1 cellular context compared by ENCODE assay signal in genomic region chr6:168301648-168302398, GRCh38.
TF ChIP-seq lines count a peak whose summit lies in the region.

No MANE protein-coding gene starts in this region.

TF ChIP-seq in HepG2, 621 proteins besides CTCF, POLR2A, EP300 and RAD21 (continued from another document and continues in another):
- TF ChIP-seq ZBTB26 (CRISPR knock-in tag; IDR thresholded peaks at IDR 0.05; ENCODE audit: borderline replicate concordance) (no peak; the same call in 1 of the 2 replicates), TBX2 (CRISPR knock-in tag; IDR thresholded peaks at IDR 0.05; ENCODE audit: borderline replicate concordance) (peak; percentile 97), CSRNP1 (CRISPR knock-in tag; IDR thresholded peaks at IDR 0.05) (no peak), JUNB (CRISPR knock-in tag; IDR thresholded peaks at IDR 0.05; ENCODE audit: borderline replicate concordance) (peak; percentile 74; the same call in 1 of the 2 replicates), ZNF570 (CRISPR knock-in tag; IDR thresholded peaks at IDR 0.05; ENCODE audit: borderline replicate concordance) (no peak), SALL2 (CRISPR knock-in tag; IDR thresholded peaks at IDR 0.05) (peak; percentile 87), ZSCAN31 (CRISPR knock-in tag; IDR thresholded peaks at IDR 0.05; ENCODE audit: low read depth) (peak; percentile 63; the same call in 1 of the 2 replicates), MYNN (CRISPR knock-in tag; IDR thresholded peaks at IDR 0.05; ENCODE audit: low read depth) (peak; percentile 36; the same call in 1 of the 2 replicates), CCAR2 (optimal IDR thresholded peaks at IDR 0.05; ENCODE audit: low read depth, low read length) (no peak), CC2D1A (CRISPR knock-in tag; IDR thresholded peaks at IDR 0.05) (no peak), PLRG1 (conservative IDR thresholded peaks at IDR 0.05) (no peak), ZNF746 (CRISPR knock-in tag; IDR thresholded peaks at IDR 0.05) (no peak), SMARCC2 (IDR thresholded peaks at IDR 0.05) (no peak), SMAD1 (CRISPR knock-in tag; IDR thresholded peaks at IDR 0.05; ENCODE audit: borderline replicate concordance, low read depth) (no peak), NONO (IDR thresholded peaks at IDR 0.05) (no peak), NONO (CRISPR knock-in tag; conservative IDR thresholded peaks at IDR 0.05) (peak; percentile 90), GZF1 (CRISPR knock-in tag; IDR thresholded peaks at IDR 0.05) (no peak), ARNT (IDR thresholded peaks at IDR 0.05) (no peak), KLF16 (CRISPR knock-in tag; IDR thresholded peaks at IDR 0.05) (peak in 1 of 2 experiments; percentile 93; a peak in 2 of 4 replicates), ZNF530 (CRISPR knock-in tag; IDR thresholded peaks at IDR 0.05; ENCODE audit: low read depth) (no peak), GATAD2A (CRISPR knock-in tag; IDR thresholded peaks at IDR 0.05) (peak; percentile 96), STAT5B (CRISPR knock-in tag; IDR thresholded peaks at IDR 0.05) (no peak), ZNF580 (CRISPR knock-in tag; IDR thresholded peaks at IDR 0.05; ENCODE audit: borderline replicate concordance, low read depth) (peak; percentile 71; the same call in 1 of the 2 replicates), WIZ (CRISPR knock-in tag; IDR thresholded peaks at IDR 0.05) (no peak), MAFF (IDR thresholded peaks at IDR 0.05; ENCODE audit: low read depth, low read length) (peak; percentile 96), CEBPB (IDR thresholded peaks at IDR 0.05; ENCODE audit: borderline replicate concordance, low read depth, low read length) (no peak), HNRNPH1 (optimal IDR thresholded peaks at IDR 0.05; ENCODE audit: low read depth, low read length) (no peak), ZNF354B (CRISPR knock-in tag; IDR thresholded peaks at IDR 0.05) (no peak), ZNF710 (CRISPR knock-in tag; IDR thresholded peaks at IDR 0.05; ENCODE audit: borderline replicate concordance) (peak; percentile 84), ATF7-NPFF (CRISPR knock-in tag; IDR thresholded peaks at IDR 0.05; ENCODE audit: low read depth) (0 out of 2 replicates have a peak, but pooled peaks have one; percentile 34), ZNF207 (IDR thresholded peaks at IDR 0.05; ENCODE audit: borderline replicate concordance) (no peak), FOXO1 (CRISPR knock-in tag; IDR thresholded peaks at IDR 0.05) (peak; percentile 94), ZNF30 (CRISPR knock-in tag; IDR thresholded peaks at IDR 0.05) (0 out of 2 replicates have a peak, but pooled peaks have one; percentile 34), ZNF772 (CRISPR knock-in tag; IDR thresholded peaks at IDR 0.05) (peak; percentile 83), ZNF891 (CRISPR knock-in tag; IDR thresholded peaks at IDR 0.05) (no peak), ZFY (CRISPR knock-in tag; IDR thresholded peaks at IDR 0.05) (peak; percentile 75), ZNF558 (CRISPR knock-in tag; IDR thresholded peaks at IDR 0.05; ENCODE audit: borderline replicate concordance) (0 out of 2 replicates have a peak, but pooled peaks have one; percentile 60), NR2F2 (IDR thresholded peaks at IDR 0.05; ENCODE audit: borderline replicate concordance, low read depth) (no peak; the same call in 1 of the 2 replicates), KDM5B (CRISPR knock-in tag; IDR thresholded peaks at IDR 0.05; ENCODE audit: borderline replicate concordance) (peak; percentile 43; the same call in 1 of the 2 replicates)
- TF ChIP-seq, protein P1, sequence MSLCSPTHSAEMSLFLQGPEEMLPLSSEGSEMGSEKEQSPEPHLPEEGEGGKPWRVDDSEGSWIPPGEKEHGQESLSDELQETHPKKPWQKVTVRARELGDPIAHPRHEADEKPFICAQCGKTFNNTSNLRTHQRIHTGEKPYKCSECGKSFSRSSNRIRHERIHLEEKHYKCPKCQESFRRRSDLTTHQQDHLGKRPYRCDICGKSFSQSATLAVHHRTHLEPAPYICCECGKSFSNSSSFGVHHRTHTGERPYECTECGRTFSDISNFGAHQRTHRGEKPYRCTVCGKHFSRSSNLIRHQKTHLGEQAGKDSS (CRISPR knock-in tag; IDR thresholded peaks at IDR 0.05; ENCODE audit: borderline replicate concordance, low read depth), result no peak; the same call in 1 of the 2 replicates
- TF ChIP-seq, protein P2, sequence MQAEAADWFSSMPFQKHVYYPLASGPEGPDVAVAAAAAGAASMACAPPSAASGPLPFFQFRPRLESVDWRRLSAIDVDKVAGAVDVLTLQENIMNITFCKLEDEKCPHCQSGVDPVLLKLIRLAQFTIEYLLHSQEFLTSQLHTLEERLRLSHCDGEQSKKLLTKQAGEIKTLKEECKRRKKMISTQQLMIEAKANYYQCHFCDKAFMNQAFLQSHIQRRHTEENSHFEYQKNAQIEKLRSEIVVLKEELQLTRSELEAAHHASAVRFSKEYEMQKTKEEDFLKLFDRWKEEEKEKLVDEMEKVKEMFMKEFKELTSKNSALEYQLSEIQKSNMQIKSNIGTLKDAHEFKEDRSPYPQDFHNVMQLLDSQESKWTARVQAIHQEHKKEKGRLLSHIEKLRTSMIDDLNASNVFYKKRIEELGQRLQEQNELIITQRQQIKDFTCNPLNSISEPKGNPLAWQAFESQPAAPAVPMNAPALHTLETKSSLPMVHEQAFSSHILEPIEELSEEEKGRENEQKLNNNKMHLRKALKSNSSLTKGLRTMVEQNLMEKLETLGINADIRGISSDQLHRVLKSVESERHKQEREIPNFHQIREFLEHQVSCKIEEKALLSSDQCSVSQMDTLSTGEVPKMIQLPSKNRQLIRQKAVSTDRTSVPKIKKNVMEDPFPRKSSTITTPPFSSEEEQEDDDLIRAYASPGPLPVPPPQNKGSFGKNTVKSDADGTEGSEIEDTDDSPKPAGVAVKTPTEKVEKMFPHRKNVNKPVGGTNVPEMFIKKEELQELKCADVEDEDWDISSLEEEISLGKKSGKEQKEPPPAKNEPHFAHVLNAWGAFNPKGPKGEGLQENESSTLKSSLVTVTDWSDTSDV (CRISPR knock-in tag; IDR thresholded peaks at IDR 0.05), result no peak
- TF ChIP-seq, protein P3, sequence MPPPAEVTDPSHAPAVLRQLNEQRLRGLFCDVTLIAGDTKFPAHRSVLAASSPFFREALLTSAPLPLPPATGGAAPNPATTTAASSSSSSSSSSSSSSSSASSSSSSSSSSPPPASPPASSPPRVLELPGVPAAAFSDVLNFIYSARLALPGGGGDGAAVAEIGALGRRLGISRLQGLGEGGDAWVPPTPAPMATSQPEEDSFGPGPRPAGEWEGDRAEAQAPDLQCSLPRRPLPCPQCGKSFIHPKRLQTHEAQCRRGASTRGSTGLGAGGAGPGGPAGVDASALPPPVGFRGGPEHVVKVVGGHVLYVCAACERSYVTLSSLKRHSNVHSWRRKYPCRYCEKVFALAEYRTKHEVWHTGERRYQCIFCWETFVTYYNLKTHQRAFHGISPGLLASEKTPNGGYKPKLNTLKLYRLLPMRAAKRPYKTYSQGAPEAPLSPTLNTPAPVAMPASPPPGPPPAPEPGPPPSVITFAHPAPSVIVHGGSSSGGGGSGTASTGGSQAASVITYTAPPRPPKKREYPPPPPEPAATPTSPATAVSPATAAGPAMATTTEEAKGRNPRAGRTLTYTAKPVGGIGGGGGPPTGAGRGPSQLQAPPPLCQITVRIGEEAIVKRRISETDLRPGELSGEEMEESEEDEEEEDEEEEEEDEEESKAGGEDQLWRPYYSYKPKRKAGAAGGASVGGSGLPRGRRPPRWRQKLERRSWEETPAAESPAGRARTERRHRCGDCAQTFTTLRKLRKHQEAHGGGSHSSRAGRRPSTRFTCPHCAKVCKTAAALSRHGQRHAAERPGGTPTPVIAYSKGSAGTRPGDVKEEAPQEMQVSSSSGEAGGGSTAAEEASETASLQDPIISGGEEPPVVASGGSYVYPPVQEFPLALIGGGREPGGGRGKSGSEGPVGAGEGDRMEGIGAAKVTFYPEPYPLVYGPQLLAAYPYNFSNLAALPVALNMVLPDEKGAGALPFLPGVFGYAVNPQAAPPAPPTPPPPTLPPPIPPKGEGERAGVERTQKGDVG (CRISPR knock-in tag; IDR thresholded peaks at IDR 0.05; ENCODE audit: borderline replicate concordance), result no peak
- TF ChIP-seq, protein P4, sequence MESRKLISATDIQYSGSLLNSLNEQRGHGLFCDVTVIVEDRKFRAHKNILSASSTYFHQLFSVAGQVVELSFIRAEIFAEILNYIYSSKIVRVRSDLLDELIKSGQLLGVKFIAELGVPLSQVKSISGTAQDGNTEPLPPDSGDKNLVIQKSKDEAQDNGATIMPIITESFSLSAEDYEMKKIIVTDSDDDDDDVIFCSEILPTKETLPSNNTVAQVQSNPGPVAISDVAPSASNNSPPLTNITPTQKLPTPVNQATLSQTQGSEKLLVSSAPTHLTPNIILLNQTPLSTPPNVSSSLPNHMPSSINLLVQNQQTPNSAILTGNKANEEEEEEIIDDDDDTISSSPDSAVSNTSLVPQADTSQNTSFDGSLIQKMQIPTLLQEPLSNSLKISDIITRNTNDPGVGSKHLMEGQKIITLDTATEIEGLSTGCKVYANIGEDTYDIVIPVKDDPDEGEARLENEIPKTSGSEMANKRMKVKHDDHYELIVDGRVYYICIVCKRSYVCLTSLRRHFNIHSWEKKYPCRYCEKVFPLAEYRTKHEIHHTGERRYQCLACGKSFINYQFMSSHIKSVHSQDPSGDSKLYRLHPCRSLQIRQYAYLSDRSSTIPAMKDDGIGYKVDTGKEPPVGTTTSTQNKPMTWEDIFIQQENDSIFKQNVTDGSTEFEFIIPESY (CRISPR knock-in tag; IDR thresholded peaks at IDR 0.05), result no peak
- TF ChIP-seq, protein P5, sequence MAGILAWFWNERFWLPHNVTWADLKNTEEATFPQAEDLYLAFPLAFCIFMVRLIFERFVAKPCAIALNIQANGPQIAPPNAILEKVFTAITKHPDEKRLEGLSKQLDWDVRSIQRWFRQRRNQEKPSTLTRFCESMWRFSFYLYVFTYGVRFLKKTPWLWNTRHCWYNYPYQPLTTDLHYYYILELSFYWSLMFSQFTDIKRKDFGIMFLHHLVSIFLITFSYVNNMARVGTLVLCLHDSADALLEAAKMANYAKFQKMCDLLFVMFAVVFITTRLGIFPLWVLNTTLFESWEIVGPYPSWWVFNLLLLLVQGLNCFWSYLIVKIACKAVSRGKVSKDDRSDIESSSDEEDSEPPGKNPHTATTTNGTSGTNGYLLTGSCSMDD (CRISPR knock-in tag; IDR thresholded peaks at IDR 0.05), result no peak
- TF ChIP-seq, protein P6, sequence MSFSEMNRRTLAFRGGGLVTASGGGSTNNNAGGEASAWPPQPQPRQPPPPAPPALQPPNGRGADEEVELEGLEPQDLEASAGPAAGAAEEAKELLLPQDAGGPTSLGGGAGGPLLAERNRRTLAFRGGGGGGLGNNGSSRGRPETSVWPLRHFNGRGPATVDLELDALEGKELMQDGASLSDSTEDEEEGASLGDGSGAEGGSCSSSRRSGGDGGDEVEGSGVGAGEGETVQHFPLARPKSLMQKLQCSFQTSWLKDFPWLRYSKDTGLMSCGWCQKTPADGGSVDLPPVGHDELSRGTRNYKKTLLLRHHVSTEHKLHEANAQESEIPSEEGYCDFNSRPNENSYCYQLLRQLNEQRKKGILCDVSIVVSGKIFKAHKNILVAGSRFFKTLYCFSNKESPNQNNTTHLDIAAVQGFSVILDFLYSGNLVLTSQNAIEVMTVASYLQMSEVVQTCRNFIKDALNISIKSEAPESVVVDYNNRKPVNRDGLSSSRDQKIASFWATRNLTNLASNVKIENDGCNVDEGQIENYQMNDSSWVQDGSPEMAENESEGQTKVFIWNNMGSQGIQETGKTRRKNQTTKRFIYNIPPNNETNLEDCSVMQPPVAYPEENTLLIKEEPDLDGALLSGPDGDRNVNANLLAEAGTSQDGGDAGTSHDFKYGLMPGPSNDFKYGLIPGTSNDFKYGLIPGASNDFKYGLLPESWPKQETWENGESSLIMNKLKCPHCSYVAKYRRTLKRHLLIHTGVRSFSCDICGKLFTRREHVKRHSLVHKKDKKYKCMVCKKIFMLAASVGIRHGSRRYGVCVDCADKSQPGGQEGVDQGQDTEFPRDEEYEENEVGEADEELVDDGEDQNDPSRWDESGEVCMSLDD (CRISPR knock-in tag; IDR thresholded peaks at IDR 0.05; ENCODE audit: borderline replicate concordance), result peak; percentile 54; the same call in 1 of the 2 replicates
